In genomic region chr20:64047968-64048401, GRCh38 we compare ENCODE assay signal across 14 cellular contexts. TPM values are rescaled to one million over a fixed set of nuclear protein-coding genes. Genes with fewer than 3 reads are reported as not detected.
DNase-seq lines count a peak whose midpoint lies in the region; ATAC-seq and TF ChIP-seq lines count a peak whose summit lies in the region.
"Had no signal": no experiment of that assay in that cellular context is flagged by ENCODE, and none has a peak within 500 bp of the region (broad histone marks: within the 10 kb centered on the region; RNA-seq: fewer than 3 reads in every experiment).

No MANE protein-coding gene starts in this region.

- no peak for TF ChIP-seq POLR2A in uterus (IDR thresholded peaks at IDR 0.05)

- H3K27me3 ChIP-seq in left ventricle myocardium inferior (ENCODE audit: low read depth) (peaks cover 96% of the 10 kb centered on the region), uterus (no peaks in the 10 kb centered on the region)

- H3K36me3 ChIP-seq in left ventricle myocardium inferior, result peaks cover 19% of the 10 kb centered on the region
- peaks cover 4% of the 10 kb centered on the region for H3K36me3 ChIP-seq in mesodermal cell (ENCODE audit: control insufficient read depth, insufficient read depth, low read length)
- no peaks in the 10 kb centered on the region for H3K36me3 ChIP-seq in uterus

- 10 to 12% methylated on average over 45 to 46 of the region's 49 CpGs for WGBS in mesodermal cell (ENCODE audit: insufficient coverage in 2 of 2), 2 experiments

- intact Hi-C loops in left ventricle myocardium inferior (cut with micrococcal nuclease), result no loop called here
- intact Hi-C loops in Right ventricle myocardium superior (cut with DNase I), result loop anchor here (10.0 kb wide), 1 partner anchor 67 kb away; no protein-coding TSS in a partner anchor
- intact Hi-C loops in uterus (cut with DNase I; ENCODE audit: low total_unique reads), result no loop called here

- H3K27ac ChIP-seq in left ventricle myocardium inferior (replicated peaks) (peak overlapping the region; percentile 95), coronary artery (peak overlapping the region in 1 of 2 donors; percentile 54), mesodermal cell (ENCODE audit: low read depth, low read length, severe bottlenecking) (no peak overlapping the region), uterus (peak overlapping the region in 1 of 2 donors; percentile 20)

- TF ChIP-seq CTCF in left ventricle myocardium inferior (IDR thresholded peaks at IDR 0.05; ENCODE audit: borderline replicate concordance) (no peak), coronary artery (IDR thresholded peaks at IDR 0.05) (no peak), uterus (IDR thresholded peaks at IDR 0.05) (no peak)

- H3K4me3 ChIP-seq in left ventricle myocardium inferior (peak overlapping the region; percentile 71), coronary artery (peak overlapping the region; percentile 69), mesodermal cell (ENCODE audit: extremely low read depth, insufficient read depth, low read length, poor library complexity, severe bottlenecking) (peak overlapping the region; percentile 32), uterus (peak overlapping the region; percentile 9 to 28)

- ATAC-seq in Right ventricle myocardium superior (ENCODE audit: poor library complexity), result no peak
- ATAC-seq in GM18498 (IDR thresholded peaks at IDR 0.05; ENCODE audit: unreplicated experiment), result no peak
- no peak for ATAC-seq in HG03280 (IDR thresholded peaks at IDR 0.05; ENCODE audit: unreplicated experiment)
- ATAC-seq: stimulated activated naive B cell treated with anti-CD40 and anti-IgM and Interleukin-4, amounts not matched to agents 10 μg/mL and 1 μg/mL and 100 μg/mL, for 72 hours had no signal

- DNase-seq in left ventricle myocardium inferior (no peak), Right ventricle myocardium superior (no peak), coronary artery (ENCODE audit: low spot score) (no peak), uterus (no peak), SIG-M5 treated with dmso at 0.1 percent for 504 hours (lab: John Stamatoyannopoulos, UW; ENCODE audit: unreplicated experiment) (no peak)
- DNase-seq: activated CD4-positive, alpha-beta memory T cell treated with anti-CD3 and anti-CD28 coated beads for 36 hours; activated naive CD8-positive, alpha-beta T cell treated with anti-CD3 and anti-CD28 coated beads for 36 hours; effector CD8-positive, alpha-beta T cell; NCI-H510A treated with DMSO at 0.1 percent for 48 hours; stimulated activated naive B cell treated with anti-CD40 and anti-IgM and Interleukin-4, amounts not matched to agents 10 μg/mL and 1 μg/mL and 100 μg/mL, for 72 hours had no signal

- peaks cover 37% of the 10 kb centered on the region for H3K4me1 ChIP-seq in left ventricle myocardium inferior
- peaks cover 17% of the 10 kb centered on the region for H3K4me1 ChIP-seq in mesodermal cell (ENCODE audit: control insufficient read depth, insufficient read depth, low read length, poor library complexity, severe bottlenecking)
- H3K4me1 ChIP-seq in uterus, result peaks cover 0 to 14% of the 10 kb centered on the region in 2 donors

- H3K9me3 ChIP-seq in left ventricle myocardium inferior (replicated peaks) (no peaks in the 10 kb centered on the region), mesodermal cell (ENCODE audit: control insufficient read depth, low read length) (no peaks in the 10 kb centered on the region), uterus (no peaks in the 10 kb centered on the region)

RNA-seq across cellular contexts. Expression of gene SOX18, which starts 1.5 kb away (rescaled TPM):
- total RNA-seq in left ventricle myocardium inferior (30.5 TPM), Right ventricle myocardium superior (34.3 TPM), uterus (100 to 1,000 TPM in 1 of 4 donors, 10 to 100 TPM in 2, 1 to 10 TPM in 1; 6.7 to 116 (median 19.1) TPM)
- polyA plus RNA-seq in mesodermal cell (2013, experiment 1 of 2), result 30.3 TPM
- 18.1 TPM for polyA plus RNA-seq in mesodermal cell (2013, experiment 2 of 2)
- total RNA-seq: activated CD4-positive, alpha-beta memory T cell treated with anti-CD3 and anti-CD28 coated beads for 36 hours; activated naive CD8-positive, alpha-beta T cell treated with anti-CD3 and anti-CD28 coated beads for 36 hours; M059J had no signal

RNA-seq across cellular contexts. Expression of gene C20orf204, which starts 12.0 kb away (rescaled TPM):
- total RNA-seq in left ventricle myocardium inferior, result 0.55 TPM
- 0.38 TPM for total RNA-seq in Right ventricle myocardium superior
- polyA plus RNA-seq in mesodermal cell (2013, experiment 1 of 2), result 1.7 TPM
- 0.66 TPM for polyA plus RNA-seq in mesodermal cell (2013, experiment 2 of 2)
- 1 to 10 TPM in 2 of 4 donors, under 1 TPM in 1, not detected in 1; 0.26 to 2.9 (median 1.9) TPM for total RNA-seq in uterus

RNA-seq across cellular contexts. Expression of gene TCEA2, which starts 15.0 kb away (rescaled TPM):
- total RNA-seq in left ventricle myocardium inferior (38.9 TPM), Right ventricle myocardium superior (34.6 TPM), uterus (10 to 100 TPM; 21.5 to 75.4 (median 27.2) TPM)
- 83.7 TPM for polyA plus RNA-seq in mesodermal cell (2013, experiment 1 of 2)
- 77.5 TPM for polyA plus RNA-seq in mesodermal cell (2013, experiment 2 of 2)

RNA-seq across cellular contexts. Expression of gene RGS19, which starts 31.3 kb away (rescaled TPM):
- total RNA-seq in left ventricle myocardium inferior, result 6.1 TPM
- total RNA-seq in Right ventricle myocardium superior, result 6.7 TPM
- polyA plus RNA-seq in mesodermal cell (2013, experiment 1 of 2), result 12.9 TPM
- polyA plus RNA-seq in mesodermal cell (2013, experiment 2 of 2), result 12.2 TPM
- 10 to 100 TPM in 1 of 4 donors, 1 to 10 TPM in 3; 4.6 to 38.8 (median 6.7) TPM for total RNA-seq in uterus

RNA-seq across cellular contexts. Expression of gene OPRL1, which starts 31.9 kb away (rescaled TPM):
- total RNA-seq in left ventricle myocardium inferior, result 0.52 TPM
- total RNA-seq in Right ventricle myocardium superior, result 0.75 TPM
- 4.6 TPM for polyA plus RNA-seq in mesodermal cell (2013, experiment 1 of 2)
- polyA plus RNA-seq in mesodermal cell (2013, experiment 2 of 2), result 3.4 TPM
- 1 to 10 TPM in 1 of 4 donors, under 1 TPM in 2, not detected in 1; 0.51 to 1.9 (median 0.64) TPM for total RNA-seq in uterus

Comparison
In these comparisons a context has a peak if more than half of its experiments do, and no peak if none do; other contexts are left out.
1. H3K4me3 ChIP-seq: peak in every context shown above with its lines; median percentile 71 in left ventricle myocardium inferior; 69 in coronary artery; 32 in mesodermal cell; 18 in uterus.